ENCODE assay signal across 1 cellular context in the genomic region with DNA sequence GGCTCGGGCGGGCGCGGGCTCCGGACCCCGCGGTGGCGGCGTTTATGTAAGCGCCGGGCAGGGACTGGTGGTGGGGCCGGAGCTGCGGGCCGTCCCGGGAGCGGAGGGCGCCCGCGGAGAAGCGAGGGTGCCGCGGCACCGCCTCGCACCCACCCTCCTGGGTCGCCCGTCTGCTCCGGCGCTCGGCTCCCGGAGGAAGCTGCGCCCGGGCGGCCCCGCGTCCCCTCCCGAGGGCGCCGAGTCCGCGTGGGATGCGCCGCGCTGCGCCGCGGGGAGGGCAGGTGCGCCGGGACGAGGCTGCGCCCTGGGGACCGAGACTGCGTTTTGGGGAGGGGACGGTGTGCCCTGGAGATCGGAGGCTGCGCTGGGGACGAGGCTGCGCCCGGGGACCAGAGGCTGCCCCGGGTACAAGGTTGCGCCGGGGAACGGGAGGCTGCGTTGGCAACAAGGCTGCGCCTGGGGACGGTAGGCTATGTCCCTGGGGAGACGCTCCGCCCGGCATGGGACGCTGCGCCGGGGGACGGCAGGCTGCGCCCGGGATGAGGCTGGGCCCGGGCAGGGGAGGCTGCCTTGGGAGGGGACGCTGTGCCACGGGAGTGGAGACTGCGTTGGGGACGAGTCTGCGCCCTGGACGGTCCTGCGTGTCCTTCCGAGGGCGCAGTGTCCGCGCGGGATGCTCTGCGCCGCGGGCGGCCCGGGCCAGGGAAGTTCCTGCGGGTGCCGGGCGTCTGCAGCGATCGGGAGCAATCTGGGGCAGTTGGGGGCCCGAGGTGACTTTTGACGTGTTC.
A peak's percentile ranks its signal among the peaks of the same experiment; 100 is the strongest.
TF ChIP-seq lines count a peak whose summit lies in the region.

No MANE protein-coding gene starts in this region.

TF ChIP-seq in H1, 55 proteins besides CTCF, POLR2A, EP300 and RAD21 (continued from another document):
- TF ChIP-seq TEAD4 (IDR thresholded peaks at IDR 0.05; ENCODE audit: low read depth, low read length) (no peak), MAFK (IDR thresholded peaks at IDR 0.05; ENCODE audit: low read depth, low read length) (no peak), USF2 (IDR thresholded peaks at IDR 0.05; ENCODE audit: low read length) (no peak), YY1 (IDR thresholded peaks at IDR 0.05; ENCODE audit: low read depth, low read length) (no peak), KDM4A (IDR thresholded peaks at IDR 0.05; ENCODE audit: low read depth, low read length, severe bottlenecking) (peak; percentile 89), BRCA1 (IDR thresholded peaks at IDR 0.05; ENCODE audit: low read depth, low read length) (no peak), SRF (IDR thresholded peaks at IDR 0.05; ENCODE audit: low read depth, low read length) (no peak), FOSL1 (IDR thresholded peaks at IDR 0.05; ENCODE audit: insufficient read depth, low read depth, low read length) (no peak), BACH1 (IDR thresholded peaks at IDR 0.05; ENCODE audit: low read length) (no peak), TAF7 (optimal IDR thresholded peaks at IDR 0.05; ENCODE audit: borderline replicate concordance, low read depth, low read length) (no peak), CREB1 (IDR thresholded peaks at IDR 0.05) (no peak), KDM1A (IDR thresholded peaks at IDR 0.05; ENCODE audit: borderline replicate concordance, low read length) (0 out of 2 replicates have a peak, but pooled peaks have one; percentile 16), GTF2F1 (IDR thresholded peaks at IDR 0.05; ENCODE audit: borderline replicate concordance, low read depth, low read length) (no peak), RBBP5 (IDR thresholded peaks at IDR 0.05; ENCODE audit: borderline replicate concordance, low read depth, low read length) (0 out of 2 replicates have a peak, but pooled peaks have one; percentile 37), POU5F1 (IDR thresholded peaks at IDR 0.05; ENCODE audit: low read depth, low read length) (no peak), NANOG (IDR thresholded peaks at IDR 0.05; ENCODE audit: insufficient read depth, low read depth, low read length, poor library complexity, severe bottlenecking) (no peak), SP4 (IDR thresholded peaks at IDR 0.05; ENCODE audit: low read length) (no peak), E2F6 (IDR thresholded peaks at IDR 0.05) (no peak), CBX5 (IDR thresholded peaks at IDR 0.05; ENCODE audit: low read depth, low read length) (no peak), HDAC2 (IDR thresholded peaks at IDR 0.05; ENCODE audit: borderline replicate concordance in 1 of 2, low read depth in 2 of 2, low read length in 2 of 2) (peak in 1 of 2 experiments; percentile 47; a peak in 1 of 4 replicates), TCF12 (IDR thresholded peaks at IDR 0.05; ENCODE audit: low read depth, low read length) (no peak), TAF1 (IDR thresholded peaks at IDR 0.05; ENCODE audit: low read depth, low read length) (no peak), TBP (IDR thresholded peaks at IDR 0.05; ENCODE audit: low read depth, low read length) (no peak), JUND (IDR thresholded peaks at IDR 0.05; ENCODE audit: low read length) (no peak), SIRT6 (IDR thresholded peaks at IDR 0.05; ENCODE audit: low read length) (no peak), SIN3A (conservative IDR thresholded peaks at IDR 0.05 in 1 of 2, IDR thresholded peaks at IDR 0.05 in 1 of 2; ENCODE audit: low read depth in 1 of 2, low read length in 2 of 2) (peak in 1 of 2 experiments; percentile 26; a peak in 1 of 4 replicates), JUN (IDR thresholded peaks at IDR 0.05; ENCODE audit: low read depth, low read length) (no peak), CHD2 (IDR thresholded peaks at IDR 0.05; ENCODE audit: low read length) (no peak), RXRA (IDR thresholded peaks at IDR 0.05; ENCODE audit: insufficient read depth, low read depth, low read length) (no peak), SP2 (IDR thresholded peaks at IDR 0.05; ENCODE audit: low read length) (no peak), CEBPB (IDR thresholded peaks at IDR 0.05; ENCODE audit: low read depth, low read length) (no peak), ASH2L (IDR thresholded peaks at IDR 0.05; ENCODE audit: low read length) (no peak)
- TF ChIP-seq, protein P1, sequence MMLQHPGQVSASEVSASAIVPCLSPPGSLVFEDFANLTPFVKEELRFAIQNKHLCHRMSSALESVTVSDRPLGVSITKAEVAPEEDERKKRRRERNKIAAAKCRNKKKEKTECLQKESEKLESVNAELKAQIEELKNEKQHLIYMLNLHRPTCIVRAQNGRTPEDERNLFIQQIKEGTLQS (IDR thresholded peaks at IDR 0.05; ENCODE audit: insufficient read depth, low read depth, low read length), result no peak
- TF ChIP-seq, protein P2, sequence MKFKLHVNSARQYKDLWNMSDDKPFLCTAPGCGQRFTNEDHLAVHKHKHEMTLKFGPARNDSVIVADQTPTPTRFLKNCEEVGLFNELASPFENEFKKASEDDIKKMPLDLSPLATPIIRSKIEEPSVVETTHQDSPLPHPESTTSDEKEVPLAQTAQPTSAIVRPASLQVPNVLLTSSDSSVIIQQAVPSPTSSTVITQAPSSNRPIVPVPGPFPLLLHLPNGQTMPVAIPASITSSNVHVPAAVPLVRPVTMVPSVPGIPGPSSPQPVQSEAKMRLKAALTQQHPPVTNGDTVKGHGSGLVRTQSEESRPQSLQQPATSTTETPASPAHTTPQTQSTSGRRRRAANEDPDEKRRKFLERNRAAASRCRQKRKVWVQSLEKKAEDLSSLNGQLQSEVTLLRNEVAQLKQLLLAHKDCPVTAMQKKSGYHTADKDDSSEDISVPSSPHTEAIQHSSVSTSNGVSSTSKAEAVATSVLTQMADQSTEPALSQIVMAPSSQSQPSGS (IDR thresholded peaks at IDR 0.05; ENCODE audit: low read length), result no peak
- TF ChIP-seq, protein P3, sequence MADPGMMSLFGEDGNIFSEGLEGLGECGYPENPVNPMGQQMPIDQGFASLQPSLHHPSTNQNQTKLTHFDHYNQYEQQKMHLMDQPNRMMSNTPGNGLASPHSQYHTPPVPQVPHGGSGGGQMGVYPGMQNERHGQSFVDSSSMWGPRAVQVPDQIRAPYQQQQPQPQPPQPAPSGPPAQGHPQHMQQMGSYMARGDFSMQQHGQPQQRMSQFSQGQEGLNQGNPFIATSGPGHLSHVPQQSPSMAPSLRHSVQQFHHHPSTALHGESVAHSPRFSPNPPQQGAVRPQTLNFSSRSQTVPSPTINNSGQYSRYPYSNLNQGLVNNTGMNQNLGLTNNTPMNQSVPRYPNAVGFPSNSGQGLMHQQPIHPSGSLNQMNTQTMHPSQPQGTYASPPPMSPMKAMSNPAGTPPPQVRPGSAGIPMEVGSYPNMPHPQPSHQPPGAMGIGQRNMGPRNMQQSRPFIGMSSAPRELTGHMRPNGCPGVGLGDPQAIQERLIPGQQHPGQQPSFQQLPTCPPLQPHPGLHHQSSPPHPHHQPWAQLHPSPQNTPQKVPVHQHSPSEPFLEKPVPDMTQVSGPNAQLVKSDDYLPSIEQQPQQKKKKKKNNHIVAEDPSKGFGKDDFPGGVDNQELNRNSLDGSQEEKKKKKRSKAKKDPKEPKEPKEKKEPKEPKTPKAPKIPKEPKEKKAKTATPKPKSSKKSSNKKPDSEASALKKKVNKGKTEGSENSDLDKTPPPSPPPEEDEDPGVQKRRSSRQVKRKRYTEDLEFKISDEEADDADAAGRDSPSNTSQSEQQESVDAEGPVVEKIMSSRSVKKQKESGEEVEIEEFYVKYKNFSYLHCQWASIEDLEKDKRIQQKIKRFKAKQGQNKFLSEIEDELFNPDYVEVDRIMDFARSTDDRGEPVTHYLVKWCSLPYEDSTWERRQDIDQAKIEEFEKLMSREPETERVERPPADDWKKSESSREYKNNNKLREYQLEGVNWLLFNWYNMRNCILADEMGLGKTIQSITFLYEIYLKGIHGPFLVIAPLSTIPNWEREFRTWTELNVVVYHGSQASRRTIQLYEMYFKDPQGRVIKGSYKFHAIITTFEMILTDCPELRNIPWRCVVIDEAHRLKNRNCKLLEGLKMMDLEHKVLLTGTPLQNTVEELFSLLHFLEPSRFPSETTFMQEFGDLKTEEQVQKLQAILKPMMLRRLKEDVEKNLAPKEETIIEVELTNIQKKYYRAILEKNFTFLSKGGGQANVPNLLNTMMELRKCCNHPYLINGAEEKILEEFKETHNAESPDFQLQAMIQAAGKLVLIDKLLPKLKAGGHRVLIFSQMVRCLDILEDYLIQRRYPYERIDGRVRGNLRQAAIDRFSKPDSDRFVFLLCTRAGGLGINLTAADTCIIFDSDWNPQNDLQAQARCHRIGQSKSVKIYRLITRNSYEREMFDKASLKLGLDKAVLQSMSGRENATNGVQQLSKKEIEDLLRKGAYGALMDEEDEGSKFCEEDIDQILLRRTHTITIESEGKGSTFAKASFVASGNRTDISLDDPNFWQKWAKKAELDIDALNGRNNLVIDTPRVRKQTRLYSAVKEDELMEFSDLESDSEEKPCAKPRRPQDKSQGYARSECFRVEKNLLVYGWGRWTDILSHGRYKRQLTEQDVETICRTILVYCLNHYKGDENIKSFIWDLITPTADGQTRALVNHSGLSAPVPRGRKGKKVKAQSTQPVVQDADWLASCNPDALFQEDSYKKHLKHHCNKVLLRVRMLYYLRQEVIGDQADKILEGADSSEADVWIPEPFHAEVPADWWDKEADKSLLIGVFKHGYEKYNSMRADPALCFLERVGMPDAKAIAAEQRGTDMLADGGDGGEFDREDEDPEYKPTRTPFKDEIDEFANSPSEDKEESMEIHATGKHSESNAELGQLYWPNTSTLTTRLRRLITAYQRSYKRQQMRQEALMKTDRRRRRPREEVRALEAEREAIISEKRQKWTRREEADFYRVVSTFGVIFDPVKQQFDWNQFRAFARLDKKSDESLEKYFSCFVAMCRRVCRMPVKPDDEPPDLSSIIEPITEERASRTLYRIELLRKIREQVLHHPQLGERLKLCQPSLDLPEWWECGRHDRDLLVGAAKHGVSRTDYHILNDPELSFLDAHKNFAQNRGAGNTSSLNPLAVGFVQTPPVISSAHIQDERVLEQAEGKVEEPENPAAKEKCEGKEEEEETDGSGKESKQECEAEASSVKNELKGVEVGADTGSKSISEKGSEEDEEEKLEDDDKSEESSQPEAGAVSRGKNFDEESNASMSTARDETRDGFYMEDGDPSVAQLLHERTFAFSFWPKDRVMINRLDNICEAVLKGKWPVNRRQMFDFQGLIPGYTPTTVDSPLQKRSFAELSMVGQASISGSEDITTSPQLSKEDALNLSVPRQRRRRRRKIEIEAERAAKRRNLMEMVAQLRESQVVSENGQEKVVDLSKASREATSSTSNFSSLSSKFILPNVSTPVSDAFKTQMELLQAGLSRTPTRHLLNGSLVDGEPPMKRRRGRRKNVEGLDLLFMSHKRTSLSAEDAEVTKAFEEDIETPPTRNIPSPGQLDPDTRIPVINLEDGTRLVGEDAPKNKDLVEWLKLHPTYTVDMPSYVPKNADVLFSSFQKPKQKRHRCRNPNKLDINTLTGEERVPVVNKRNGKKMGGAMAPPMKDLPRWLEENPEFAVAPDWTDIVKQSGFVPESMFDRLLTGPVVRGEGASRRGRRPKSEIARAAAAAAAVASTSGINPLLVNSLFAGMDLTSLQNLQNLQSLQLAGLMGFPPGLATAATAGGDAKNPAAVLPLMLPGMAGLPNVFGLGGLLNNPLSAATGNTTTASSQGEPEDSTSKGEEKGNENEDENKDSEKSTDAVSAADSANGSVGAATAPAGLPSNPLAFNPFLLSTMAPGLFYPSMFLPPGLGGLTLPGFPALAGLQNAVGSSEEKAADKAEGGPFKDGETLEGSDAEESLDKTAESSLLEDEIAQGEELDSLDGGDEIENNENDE (IDR thresholded peaks at IDR 0.05; ENCODE audit: insufficient replicate concordance, low read length), result no peak
TF ChIP-seq in H1: peak in this region for 7.
